Comparison of ENCODE assay signal across 16 cellular contexts in the genomic region with DNA sequence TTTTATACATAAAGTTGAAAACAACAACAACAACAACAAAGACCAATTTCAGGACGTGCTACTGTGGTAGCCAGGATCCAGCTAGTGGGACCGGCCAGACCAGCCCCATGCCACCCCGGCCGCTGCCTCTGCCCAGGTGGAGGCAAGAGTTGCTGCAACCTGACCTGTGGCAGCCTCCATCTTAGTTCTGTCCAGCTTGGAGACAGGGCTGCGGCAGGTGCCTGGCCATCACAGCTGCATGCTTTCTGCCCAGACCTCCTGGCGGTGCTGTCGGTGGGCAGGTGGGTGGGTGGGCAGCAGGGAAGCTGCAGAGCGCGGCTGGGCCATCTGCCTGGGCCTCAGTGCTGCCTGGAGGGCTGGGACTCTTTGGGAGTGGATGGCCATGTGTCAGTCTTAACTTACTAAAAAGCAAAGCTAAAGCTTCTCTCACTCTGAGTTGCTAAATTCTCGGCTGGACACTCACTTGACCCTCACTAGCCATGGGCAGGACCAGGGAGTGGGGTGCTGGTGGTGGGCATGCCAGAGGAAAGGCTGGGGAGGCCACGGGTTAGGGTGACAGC. TPM values are rescaled to one million over a fixed set of nuclear protein-coding genes. Genes with fewer than 3 reads are reported as not detected.
"Had no signal": no experiment of that assay in that cellular context is flagged by ENCODE, and none has a peak within 500 bp of the region (broad histone marks: within the 10 kb centered on the region; RNA-seq: fewer than 3 reads in every experiment).

No MANE protein-coding gene starts in this region.

- H3K9me3 ChIP-seq: body of pancreas had no signal

- ATAC-seq: activated CD4-positive, alpha-beta T cell treated with anti-CD3 and anti-CD28 coated beads for 36 hours; body of pancreas; foreskin keratinocyte; stimulated activated memory B cell treated with anti-CD40 and anti-IgM and Interleukin-4, amounts not matched to agents 10 μg/mL and 1 μg/mL and 100 μg/mL, for 72 hours had no signal

- H3K4me1 Mint-ChIP-seq: central memory CD8-positive, alpha-beta T cell had no signal

- H3K27me3 Mint-ChIP-seq: activated CD4-positive, alpha-beta memory T cell treated with anti-CD3 and anti-CD28 coated beads for 36 hours; activated naive CD4-positive, alpha-beta T cell treated with anti-CD3 and anti-CD28 coated beads, Interleukin-2, amount 50 U/mL, for 24 hours; activated T-cell treated with anti-CD3 and anti-CD28 coated beads, Interleukin-2, amount 50 U/mL, for 24 hours; central memory CD8-positive, alpha-beta T cell; stimulated activated memory B cell treated with anti-CD40 and anti-IgM and Interleukin-4, amounts not matched to agents 10 μg/mL and 1 μg/mL and 100 μg/mL, for 72 hours; type B pancreatic cell had no signal

- DNase-seq: activated CD4-positive, alpha-beta memory T cell treated with anti-CD3 and anti-CD28 coated beads for 36 hours; activated CD4-positive, alpha-beta T cell treated with anti-CD3 and anti-CD28 coated beads for 36 hours; activated effector memory CD4-positive, alpha-beta T cell treated with Interleukin-2 at 50 U/mL for 16 hours; activated T-cell treated with anti-CD3 and anti-CD28 coated beads, Interleukin-2, amount 50 U/mL, for 24 hours; body of pancreas; cortex of kidney; effector memory CD4-positive, alpha-beta T cell; foreskin keratinocyte; mesendoderm; stimulated activated CD4-positive, alpha-beta T cell treated with anti-CD3 and anti-CD28 coated beads, Interleukin-2, amount 100 ng/mL, for 48 hours; T-helper 2 cell had no signal

- H3K27ac ChIP-seq: body of pancreas, foreskin keratinocyte had no signal

- H3K27me3 ChIP-seq: body of pancreas, foreskin keratinocyte had no signal

- H3K4me3 Mint-ChIP-seq: activated CD4-positive, alpha-beta memory T cell treated with anti-CD3 and anti-CD28 coated beads for 36 hours; activated CD4-positive, alpha-beta T cell treated with anti-CD3 and anti-CD28 coated beads for 36 hours; activated naive CD4-positive, alpha-beta T cell treated with anti-CD3 and anti-CD28 coated beads, Interleukin-2, amount 50 U/mL, for 24 hours; activated T-cell treated with anti-CD3 and anti-CD28 coated beads, Interleukin-2, amount 50 U/mL, for 24 hours; central memory CD8-positive, alpha-beta T cell; nephron; stimulated activated memory B cell treated with anti-CD40 and anti-IgM and Interleukin-4, amounts not matched to agents 10 μg/mL and 1 μg/mL and 100 μg/mL, for 72 hours; type B pancreatic cell had no signal

- H3K9me3 Mint-ChIP-seq: central memory CD8-positive, alpha-beta T cell; nephron; type B pancreatic cell had no signal

- H3K4me3 ChIP-seq: body of pancreas had no signal

- H3K27ac Mint-ChIP-seq: activated CD4-positive, alpha-beta memory T cell treated with anti-CD3 and anti-CD28 coated beads for 36 hours; activated CD4-positive, alpha-beta T cell treated with anti-CD3 and anti-CD28 coated beads for 36 hours; activated naive CD4-positive, alpha-beta T cell treated with anti-CD3 and anti-CD28 coated beads, Interleukin-2, amount 50 U/mL, for 24 hours; activated T-cell treated with anti-CD3 and anti-CD28 coated beads, Interleukin-2, amount 50 U/mL, for 24 hours; stimulated activated memory B cell treated with anti-CD40 and anti-IgM and Interleukin-4, amounts not matched to agents 10 μg/mL and 1 μg/mL and 100 μg/mL, for 72 hours; type B pancreatic cell had no signal

RNA-seq across cellular contexts. Expression of gene KIAA1614, which starts 38.6 kb away (rescaled TPM):
- total RNA-seq: activated CD4-positive, alpha-beta memory T cell treated with anti-CD3 and anti-CD28 coated beads for 36 hours had no signal
